In genomic region chr17:1871743-1872142, GRCh38 we compare ENCODE assay signal across 19 cellular contexts. TPM values are rescaled to one million over a fixed set of nuclear protein-coding genes. Genes with fewer than 3 reads are reported as not detected.
A peak's percentile ranks its signal among the peaks of the same experiment; 100 is the strongest.
DNase-seq lines count a peak whose midpoint lies in the region; ATAC-seq and TF ChIP-seq lines count a peak whose summit lies in the region.
"Had no signal": no experiment of that assay in that cellular context is flagged by ENCODE, and none has a peak within 500 bp of the region (broad histone marks: within the 10 kb centered on the region; RNA-seq: fewer than 3 reads in every experiment).

No MANE protein-coding gene starts in this region.

- WGBS in thyroid gland, 2 donors: 83 to 84% methylated on average over 6 of the region's 6 CpGs

- H3K36me3 Mint-ChIP-seq in activated T-cell treated with anti-CD3 and anti-CD28 coated beads, Interleukin-2, amount 50 U/mL, for 24 hours (ENCODE audit: low read depth): peaks cover 78% of the 10 kb centered on the region
- H3K36me3 Mint-ChIP-seq in T-helper 2 cell treated with Interferon-gamma antibody and Interleukin-4, amounts not matched to agents 5 μg/mL and 100 μg/mL, for 36 hours (ENCODE audit: low read depth): peaks cover 62% of the 10 kb centered on the region
- H3K36me3 Mint-ChIP-seq in activated naive CD8-positive, alpha-beta T cell treated with anti-CD3 and anti-CD28 coated beads, Interleukin-2, amount 50 U/mL, for 24 hours (ENCODE audit: low read depth): peaks cover 50% of the 10 kb centered on the region

- H3K27me3 ChIP-seq in thyroid gland: no peaks in the 10 kb centered on the region
- H3K27me3 ChIP-seq: ascending aorta, spleen, tibial nerve had no signal

- no peaks in the 10 kb centered on the region for H3K4me1 ChIP-seq in mucosa of descending colon (ENCODE audit: low read depth)
- no peaks in the 10 kb centered on the region for H3K4me1 ChIP-seq in thyroid gland
- H3K4me1 ChIP-seq: ascending aorta, tibial nerve had no signal

- DNase-seq in activated T-cell treated with anti-CD3 and anti-CD28 coated beads, Interleukin-2, amount 50 U/mL, for 24 hours: no peak
- no peak for DNase-seq in activated T-cell treated with anti-CD3 and anti-CD28 coated beads, Interleukin-2, amount 50 U/mL, for 48 hours
- peak; percentile 11 for DNase-seq in T-helper 2 cell treated with Interferon-gamma antibody and Interleukin-4, amounts not matched to agents 5 μg/mL and 100 μg/mL, for 36 hours (ENCODE audit: low spot score)
- DNase-seq in activated naive CD8-positive, alpha-beta T cell treated with anti-CD3 and anti-CD28 coated beads, Interleukin-2, amount 50 U/mL, for 24 hours: no peak
- peak in 1 of 2 donors; percentile 35 for DNase-seq in stimulated activated naive CD8-positive, alpha-beta T cell treated with anti-CD3 and anti-CD28 coated beads, Interleukin-15, amount 100 ng/mL, for 72 hours
- DNase-seq in mucosa of descending colon (no peak), thyroid gland (no peak)
- DNase-seq: activated CD4-positive, CD25-positive, alpha-beta regulatory T cell; DMS79 treated with DMSO at 0.1 percent for 48 hours; KBM-7; mammary epithelial cell; NCI-H1048; NCI-H2029 treated with DMSO at 0.1 percent for 48 hours; NCI-H510A; spleen had no signal

- TF ChIP-seq CTCF in mucosa of descending colon (IDR thresholded peaks at IDR 0.05) (no peak), thyroid gland (IDR thresholded peaks at IDR 0.05) (no peak)

- intact Hi-C loops in mucosa of descending colon (cut with DNase I, micrococcal nuclease) (no loop called here), thyroid gland (cut with DNase I) (no loop called here)

- TF ChIP-seq POLR2A in thyroid gland (IDR thresholded peaks at IDR 0.05): no peak

- H3K27ac Mint-ChIP-seq in activated T-cell treated with anti-CD3 and anti-CD28 coated beads, Interleukin-2, amount 50 U/mL, for 24 hours: peak overlapping the region; percentile 87
- H3K27ac Mint-ChIP-seq in T-helper 2 cell treated with Interferon-gamma antibody and Interleukin-4, amounts not matched to agents 5 μg/mL and 100 μg/mL, for 36 hours: peak overlapping the region; percentile 91
- H3K27ac Mint-ChIP-seq in activated naive CD8-positive, alpha-beta T cell treated with anti-CD3 and anti-CD28 coated beads, Interleukin-2, amount 50 U/mL, for 24 hours: peak overlapping the region; percentile 26
- peak overlapping the region; percentile 74 to 99 for H3K27ac Mint-ChIP-seq in stimulated activated naive CD8-positive, alpha-beta T cell treated with anti-CD3 and anti-CD28 coated beads, Interleukin-15, amount 100 ng/mL, for 72 hours

- no peaks in the 10 kb centered on the region for H3K27me3 Mint-ChIP-seq in activated T-cell treated with anti-CD3 and anti-CD28 coated beads, Interleukin-2, amount 50 U/mL, for 24 hours
- H3K27me3 Mint-ChIP-seq in T-helper 2 cell treated with Interferon-gamma antibody and Interleukin-4, amounts not matched to agents 5 μg/mL and 100 μg/mL, for 36 hours (ENCODE audit: low read depth): no peaks in the 10 kb centered on the region
- H3K27me3 Mint-ChIP-seq in activated naive CD8-positive, alpha-beta T cell treated with anti-CD3 and anti-CD28 coated beads, Interleukin-2, amount 50 U/mL, for 24 hours: no peaks in the 10 kb centered on the region
- H3K27me3 Mint-ChIP-seq in stimulated activated naive CD8-positive, alpha-beta T cell treated with anti-CD3 and anti-CD28 coated beads, Interleukin-15, amount 100 ng/mL, for 72 hours: no peaks in the 10 kb centered on the region

- H3K36me3 ChIP-seq in mucosa of descending colon (ENCODE audit: low read depth) (no peaks in the 10 kb centered on the region), thyroid gland (peaks cover 12 to 28% of the 10 kb centered on the region in 2 donors)

- peak overlapping the region; percentile 6 for H3K4me3 Mint-ChIP-seq in activated T-cell treated with anti-CD3 and anti-CD28 coated beads, Interleukin-2, amount 50 U/mL, for 24 hours
- H3K4me3 Mint-ChIP-seq in T-helper 2 cell treated with Interferon-gamma antibody and Interleukin-4, amounts not matched to agents 5 μg/mL and 100 μg/mL, for 36 hours: peak overlapping the region; percentile 86
- H3K4me3 Mint-ChIP-seq in activated naive CD8-positive, alpha-beta T cell treated with anti-CD3 and anti-CD28 coated beads, Interleukin-2, amount 50 U/mL, for 24 hours: peak overlapping the region; percentile 15
- peak overlapping the region; percentile 70 to 84 for H3K4me3 Mint-ChIP-seq in stimulated activated naive CD8-positive, alpha-beta T cell treated with anti-CD3 and anti-CD28 coated beads, Interleukin-15, amount 100 ng/mL, for 72 hours
- H3K4me3 Mint-ChIP-seq: neural crest cell had no signal

- ATAC-seq in activated naive CD8-positive, alpha-beta T cell treated with anti-CD3 and anti-CD28 coated beads, Interleukin-2, amount 50 U/mL, for 24 hours: peak; percentile 42
- ATAC-seq in stimulated activated naive CD8-positive, alpha-beta T cell treated with anti-CD3 and anti-CD28 coated beads, Interleukin-15, amount 100 ng/mL, for 72 hours: peak; percentile 35
- ATAC-seq in HG02884 (IDR thresholded peaks at IDR 0.05; ENCODE audit: unreplicated experiment): no peak
- no peak for ATAC-seq in mucosa of descending colon

- no peak overlapping the region for H3K27ac ChIP-seq in thyroid gland
- H3K27ac ChIP-seq: ascending aorta, tibial nerve had no signal

- no peaks in the 10 kb centered on the region for H3K9me3 Mint-ChIP-seq in activated T-cell treated with anti-CD3 and anti-CD28 coated beads, Interleukin-2, amount 50 U/mL, for 24 hours
- H3K9me3 Mint-ChIP-seq in T-helper 2 cell treated with Interferon-gamma antibody and Interleukin-4, amounts not matched to agents 5 μg/mL and 100 μg/mL, for 36 hours: no peaks in the 10 kb centered on the region
- H3K9me3 Mint-ChIP-seq in activated naive CD8-positive, alpha-beta T cell treated with anti-CD3 and anti-CD28 coated beads, Interleukin-2, amount 50 U/mL, for 24 hours: no peaks in the 10 kb centered on the region
- no peaks in the 10 kb centered on the region for H3K9me3 Mint-ChIP-seq in stimulated activated naive CD8-positive, alpha-beta T cell treated with anti-CD3 and anti-CD28 coated beads, Interleukin-15, amount 100 ng/mL, for 72 hours
- H3K9me3 Mint-ChIP-seq: neural crest cell had no signal

- H3K4me1 Mint-ChIP-seq in activated T-cell treated with anti-CD3 and anti-CD28 coated beads, Interleukin-2, amount 50 U/mL, for 24 hours (ENCODE audit: low read depth): peaks cover 56% of the 10 kb centered on the region
- peaks cover 64% of the 10 kb centered on the region for H3K4me1 Mint-ChIP-seq in T-helper 2 cell treated with Interferon-gamma antibody and Interleukin-4, amounts not matched to agents 5 μg/mL and 100 μg/mL, for 36 hours (ENCODE audit: low read depth)
- H3K4me1 Mint-ChIP-seq in activated naive CD8-positive, alpha-beta T cell treated with anti-CD3 and anti-CD28 coated beads, Interleukin-2, amount 50 U/mL, for 24 hours: peaks cover 50% of the 10 kb centered on the region
- H3K4me1 Mint-ChIP-seq in stimulated activated naive CD8-positive, alpha-beta T cell treated with anti-CD3 and anti-CD28 coated beads, Interleukin-15, amount 100 ng/mL, for 72 hours: peaks cover 61% of the 10 kb centered on the region
- H3K4me1 Mint-ChIP-seq: neural crest cell had no signal

- H3K4me3 ChIP-seq in mucosa of descending colon (no peak overlapping the region), thyroid gland (replicated peaks in 1 of 3) (no peak overlapping the region)
- H3K4me3 ChIP-seq: ascending aorta, spleen, tibial nerve had no signal

- H3K9me3 ChIP-seq in mucosa of descending colon: no peaks in the 10 kb centered on the region
- H3K9me3 ChIP-seq in thyroid gland: no peaks in the 10 kb centered on the region
- H3K9me3 ChIP-seq: ascending aorta, spleen, tibial nerve had no signal

RNA-seq across cellular contexts. Expression of gene RPA1, which starts 41.9 kb away (rescaled TPM):
- total RNA-seq in mucosa of descending colon: 10 to 100 TPM; 52.3 to 77.4 (median 75.5) TPM
- total RNA-seq in thyroid gland: 10 to 100 TPM; 24.0 to 37.2 (median 26.4) TPM

RNA-seq across cellular contexts. Expression of gene SMYD4, which starts 42.0 kb away (rescaled TPM):
- total RNA-seq in mucosa of descending colon: 10 to 100 TPM in 2 of 3 donors, 1 to 10 TPM in 1; 9.8 to 19.4 (median 10.7) TPM
- 10 to 100 TPM; 19.3 to 21.9 (median 20.4) TPM for total RNA-seq in thyroid gland

Comparison
In these comparisons a context has a peak if more than half of its experiments do, and no peak if none do; other contexts are left out.
1. H3K27ac Mint-ChIP-seq: peak in every context shown above with its lines; median percentile 91 in T-helper 2 cell treated with Interferon-gamma antibody and Interleukin-4, amounts not matched to agents 5 μg/mL and 100 μg/mL, for 36 hours; 87 in activated T-cell treated with anti-CD3 and anti-CD28 coated beads, Interleukin-2, amount 50 U/mL, for 24 hours; 86 in stimulated activated naive CD8-positive, alpha-beta T cell treated with anti-CD3 and anti-CD28 coated beads, Interleukin-15, amount 100 ng/mL, for 72 hours; 26 in activated naive CD8-positive, alpha-beta T cell treated with anti-CD3 and anti-CD28 coated beads, Interleukin-2, amount 50 U/mL, for 24 hours.
2. H3K4me3 Mint-ChIP-seq: peak in every context shown above with its lines; median percentile 86 in T-helper 2 cell treated with Interferon-gamma antibody and Interleukin-4, amounts not matched to agents 5 μg/mL and 100 μg/mL, for 36 hours; 77 in stimulated activated naive CD8-positive, alpha-beta T cell treated with anti-CD3 and anti-CD28 coated beads, Interleukin-15, amount 100 ng/mL, for 72 hours; 15 in activated naive CD8-positive, alpha-beta T cell treated with anti-CD3 and anti-CD28 coated beads, Interleukin-2, amount 50 U/mL, for 24 hours; 6 in activated T-cell treated with anti-CD3 and anti-CD28 coated beads, Interleukin-2, amount 50 U/mL, for 24 hours.
3. ATAC-seq: peak in activated naive CD8-positive, alpha-beta T cell treated with anti-CD3 and anti-CD28 coated beads, Interleukin-2, amount 50 U/mL, for 24 hours (single experiment) and stimulated activated naive CD8-positive, alpha-beta T cell treated with anti-CD3 and anti-CD28 coated beads, Interleukin-15, amount 100 ng/mL, for 72 hours (single experiment); none in HG02884 (single experiment) and mucosa of descending colon (single experiment).